In genomic region chr19:18274303-18274775, GRCh38 we compare ENCODE assay signal across 8 cellular contexts. TPM values are rescaled to one million over a fixed set of nuclear protein-coding genes. Genes with fewer than 3 reads are reported as not detected.
DNase-seq lines count a peak whose midpoint lies in the region; ATAC-seq and TF ChIP-seq lines count a peak whose summit lies in the region.

Gene IQCN (minus strand): TSS chr19:18274452. CDS start chr19:18269478, 4,974 bp downstream.

- peak within 1 kb of the TSS in 1 of 4 donors; percentile 16 for H3K4me3 ChIP-seq in esophagus squamous epithelium

- no peak for TF ChIP-seq POLR2A in esophagus squamous epithelium (IDR thresholded peaks at IDR 0.05)

- no peak for ATAC-seq in HG03469 (IDR thresholded peaks at IDR 0.05; ENCODE audit: unreplicated experiment)

- intact Hi-C loops in esophagus squamous epithelium (cut with DNase I): no loop called here
- intact Hi-C loops in head of caudate nucleus (cut with DNase I): no loop called here

- no peaks in the 10 kb centered on the region for H3K27me3 ChIP-seq in esophagus squamous epithelium

- peak within 1 kb of the TSS; percentile 62 to 84 (median 76) for H3K27ac ChIP-seq in esophagus squamous epithelium

- no peaks in the 10 kb centered on the region for H3K9me3 ChIP-seq in esophagus squamous epithelium

- 51 to 73% methylated on average over 3 of the region's 8 CpGs for WGBS in esophagus squamous epithelium, 2 donors

- DNase-seq in ELR (ENCODE audit: low read depth) (peak; percentile 40), SW480 (ENCODE audit: low spot score) (peak; percentile 73), esophagus squamous epithelium (lab: John Stamatoyannopoulos, UW) (no peak), pons (ENCODE audit: low spot score) (peak; percentile 4), SIG-M5 treated with dmso at 0.1 percent for 504 hours (lab: John Stamatoyannopoulos, UW; ENCODE audit: unreplicated experiment) (no peak), D341Med (ENCODE audit: low spot score) (no peak), head of caudate nucleus (no peak)

- H3K4me1 ChIP-seq in esophagus squamous epithelium: peaks cover 24 to 83% (median 38%) of the 10 kb centered on the region in 3 donors

- H3K36me3 ChIP-seq in esophagus squamous epithelium: peaks cover 0 to 28% (median 6%) of the 10 kb centered on the region in 3 donors

- no peak for TF ChIP-seq CTCF in esophagus squamous epithelium (IDR thresholded peaks at IDR 0.05)

RNA-seq across cellular contexts. Expression of gene IQCN, which starts in this region (rescaled TPM):
- total RNA-seq in esophagus squamous epithelium: 1 to 10 TPM in 2 of 4 donors, under 1 TPM in 2; 0.23 to 3.1 (median 0.96) TPM

Comparison
In these comparisons a context has a peak if more than half of its experiments do, and no peak if none do; other contexts are left out.
1. DNase-seq: peak in ELR (single experiment), SW480 (single experiment) and pons (single experiment); none in esophagus squamous epithelium (single experiment), SIG-M5 treated with dmso at 0.1 percent for 504 hours (single experiment), D341Med (single experiment) and head of caudate nucleus (0 of 42).